Comparison of ENCODE assay signal across 8 cellular contexts in genomic region chr12:48717252-48717695, GRCh38. TPM values are rescaled to one million over a fixed set of nuclear protein-coding genes. Genes with fewer than 3 reads are reported as not detected.
A peak's percentile ranks its signal among the peaks of the same experiment; 100 is the strongest.
DNase-seq lines count a peak whose midpoint lies in the region; ATAC-seq lines count a peak whose summit lies in the region.

No MANE protein-coding gene starts in this region.

- H3K27me3 ChIP-seq in iPS DF 6.9 (ENCODE audit: control insufficient read depth, insufficient read depth, low read length) (no peaks in the 10 kb centered on the region), skeletal muscle tissue (ENCODE audit: control insufficient read depth in 3 of 3, insufficient read depth in 3 of 3, low read length in 3 of 3) (no peaks in the 10 kb centered on the region)

- peak overlapping the region; percentile 91 for H3K4me3 Mint-ChIP-seq in activated CD8-positive, alpha-beta T cell treated with anti-CD3 and anti-CD28 coated beads, Interleukin-2, amount 10 ng/mL, durations not matched to agents 7 days and 5 days

- H3K9me3 ChIP-seq in iPS DF 6.9 (ENCODE audit: control insufficient read depth, insufficient read depth, low read length) (no peaks in the 10 kb centered on the region), skeletal muscle tissue (ENCODE audit: control insufficient read depth in 3 of 3, low read length in 3 of 3) (no peaks in the 10 kb centered on the region)

- peaks cover 6% of the 10 kb centered on the region; the same call in 1 of the 2 replicates for H3K36me3 ChIP-seq in iPS DF 6.9 (ENCODE audit: control insufficient read depth, insufficient read depth, low read length)
- H3K36me3 ChIP-seq in skeletal muscle tissue (ENCODE audit: control insufficient read depth in 3 of 3, insufficient read depth in 3 of 3, low read length in 3 of 3): peaks cover 0 to 6% (median 6%) of the 10 kb centered on the region in 3 donors

- in situ Hi-C loops in G401 (cut with HindIII; ENCODE audit: low sequenced_read_pairs): no loop called here

- peaks cover 19% of the 10 kb centered on the region for H3K9me3 Mint-ChIP-seq in activated CD8-positive, alpha-beta T cell treated with anti-CD3 and anti-CD28 coated beads, Interleukin-2, amount 10 ng/mL, durations not matched to agents 7 days and 5 days (ENCODE audit: insufficient read depth)

- H3K4me1 ChIP-seq in iPS DF 6.9 (ENCODE audit: control insufficient read depth, insufficient read depth, low read length): no peaks in the 10 kb centered on the region
- peaks cover 27 to 31% (median 27%) of the 10 kb centered on the region in 3 donors for H3K4me1 ChIP-seq in skeletal muscle tissue (ENCODE audit: control insufficient read depth in 3 of 3, insufficient read depth in 3 of 3, low read length in 3 of 3)

- CTCF ChIA-PET in activated CD8-positive, alpha-beta T cell treated with anti-CD3 and anti-CD28 coated beads, Interleukin-2, amount 10 ng/mL, durations not matched to agents 7 days and 5 days (lab: Charles Lee): interaction anchor here (1.0 to 1.1 kb wide), 2 partner anchors 36 to 98 kb away, joined by 3 read pairs; no protein-coding TSS in a partner anchor

- peak overlapping the region; percentile 96 for H3K27ac Mint-ChIP-seq in activated CD8-positive, alpha-beta T cell treated with anti-CD3 and anti-CD28 coated beads, Interleukin-2, amount 10 ng/mL, durations not matched to agents 7 days and 5 days

- DNase-seq in G401 (ENCODE audit: low spot score) (peak; percentile 11), iPS DF 6.9 (ENCODE audit: low read depth, low spot score) (no peak), AG08395 (ENCODE audit: low spot score) (no peak), NCI-H1105 treated with DMSO at 0.1 percent for 48 hours (lab: John Stamatoyannopoulos, UW) (no peak)
- no peak for DNase-seq in activated CD8-positive, alpha-beta T cell treated with anti-CD3 and anti-CD28 coated beads, Interleukin-2, amount 10 ng/mL, durations not matched to agents 7 days and 5 days

- POLR2A ChIA-PET in activated CD8-positive, alpha-beta T cell treated with anti-CD3 and anti-CD28 coated beads, Interleukin-2, amount 10 ng/mL, durations not matched to agents 7 days and 5 days (lab: Charles Lee): interaction anchor here (0.8 kb wide), 1 partner anchor 35 kb away, joined by 4 read pairs; the partner anchor contains the start of gene KANSL2

- H3K36me3 Mint-ChIP-seq in activated CD8-positive, alpha-beta T cell treated with anti-CD3 and anti-CD28 coated beads, Interleukin-2, amount 10 ng/mL, durations not matched to agents 7 days and 5 days (ENCODE audit: low read depth): peaks cover 54% of the 10 kb centered on the region

- H3K4me3 ChIP-seq in iPS DF 6.9 (ENCODE audit: low read length): peak overlapping the region; percentile 72
- peak overlapping the region; percentile 78 to 83 (median 80) for H3K4me3 ChIP-seq in skeletal muscle tissue (ENCODE audit: low read length in 3 of 3)

- H3K27me3 Mint-ChIP-seq in activated CD8-positive, alpha-beta T cell treated with anti-CD3 and anti-CD28 coated beads, Interleukin-2, amount 10 ng/mL, durations not matched to agents 7 days and 5 days (ENCODE audit: low read depth): no peaks in the 10 kb centered on the region

- ATAC-seq in HG02852 (IDR thresholded peaks at IDR 0.05; ENCODE audit: unreplicated experiment): peak; percentile 10
- ATAC-seq in activated CD8-positive, alpha-beta T cell treated with anti-CD3 and anti-CD28 coated beads, Interleukin-2, amount 10 ng/mL, durations not matched to agents 7 days and 5 days: peak; percentile 0
- ATAC-seq in GM21423 (IDR thresholded peaks at IDR 0.05; ENCODE audit: unreplicated experiment): no peak

- H3K4me1 Mint-ChIP-seq in activated CD8-positive, alpha-beta T cell treated with anti-CD3 and anti-CD28 coated beads, Interleukin-2, amount 10 ng/mL, durations not matched to agents 7 days and 5 days (ENCODE audit: low read depth): peaks cover 30% of the 10 kb centered on the region

- peak overlapping the region; percentile 71 to 99 (median 79) for H3K9ac ChIP-seq in skeletal muscle tissue (ENCODE audit: low read depth in 1 of 3, low read length in 3 of 3)

- WGBS in iPS DF 6.9 (ENCODE audit: insufficient coverage, insufficient read length): no CpG with 5 or more reads among the region's 21 CpGs

- no peak overlapping the region for H3K27ac ChIP-seq in iPS DF 6.9 (ENCODE audit: low read length)
- peak overlapping the region; percentile 90 for H3K27ac ChIP-seq in skeletal muscle tissue (ENCODE audit: low read depth, low read length)

RNA-seq across cellular contexts. Expression of gene CCNT1, which starts 0.8 kb away (rescaled TPM):
- 17.5 and 29.7 TPM in 2 replicates for total RNA-seq in G401 (2014; rRNA removed; shearing (Covaris generic))
- total RNA-seq in activated CD8-positive, alpha-beta T cell treated with anti-CD3 and anti-CD28 coated beads, Interleukin-2, amount 10 ng/mL, durations not matched to agents 7 days and 5 days: 10 to 100 TPM; 45.1 to 50.6 TPM
- total RNA-seq in skeletal muscle tissue: 27.7 TPM

RNA-seq across cellular contexts. Expression of gene KANSL2, which starts 35.2 kb away (rescaled TPM):
- 86.2 and 122 TPM in 2 replicates for total RNA-seq in G401 (2014; rRNA removed; shearing (Covaris generic))
- 10 to 100 TPM; 51.3 to 54.3 TPM for total RNA-seq in activated CD8-positive, alpha-beta T cell treated with anti-CD3 and anti-CD28 coated beads, Interleukin-2, amount 10 ng/mL, durations not matched to agents 7 days and 5 days
- total RNA-seq in skeletal muscle tissue: 53.8 TPM
